ENCODE assay signal across 8 cellular contexts in the genomic region with DNA sequence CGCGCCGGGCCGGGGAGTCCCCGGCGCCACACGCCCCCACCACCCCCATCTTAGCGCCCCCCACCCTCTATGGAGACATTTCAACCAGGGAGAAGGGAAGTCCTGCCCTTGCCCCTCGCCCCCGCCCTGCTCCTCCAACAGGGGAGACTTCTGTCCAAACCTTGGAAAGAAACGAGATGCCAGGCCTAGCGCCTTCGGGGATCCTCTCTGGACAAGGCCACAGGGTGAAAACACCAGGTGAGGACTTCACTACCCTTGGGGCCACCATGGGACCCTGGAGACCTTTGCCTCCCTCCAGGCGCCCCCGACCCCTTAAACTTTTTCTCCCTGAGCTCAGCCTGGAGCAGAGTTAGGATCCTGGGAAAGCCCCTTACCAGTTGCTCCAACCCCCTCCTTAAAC. TPM values are rescaled to one million over a fixed set of nuclear protein-coding genes. Genes with fewer than 3 reads are reported as not detected.
DNase-seq lines count a peak whose midpoint lies in the region; ATAC-seq and TF ChIP-seq lines count a peak whose summit lies in the region.

No MANE protein-coding gene starts in this region.

- TF ChIP-seq CTCF in SK-N-SH (IDR thresholded peaks at IDR 0.05) (no peak), WI38 (IDR thresholded peaks at IDR 0.05; ENCODE audit: low read depth, low read length) (no peak), tibial artery (IDR thresholded peaks at IDR 0.05) (no peak)

- DNase-seq in SK-N-SH (no peak), tibial artery (no peak), epidermal melanocyte (ENCODE audit: insufficient read length, low spot score) (no peak), RPMI8226 (no peak), NCI-H2196 treated with DMSO at 0.1 percent for 48 hours (lab: John Stamatoyannopoulos, UW; ENCODE audit: unreplicated experiment) (no peak)

- H3K27ac ChIP-seq in SK-N-SH (ENCODE audit: low read depth in 2 of 2, low read length in 1 of 2) (no peak overlapping the region), mesodermal cell (ENCODE audit: low read depth, low read length, severe bottlenecking) (no peak overlapping the region), tibial artery (peak overlapping the region; percentile 70)

- H3K9me3 ChIP-seq in SK-N-SH, result no peaks in the 10 kb centered on the region
- no peaks in the 10 kb centered on the region for H3K9me3 ChIP-seq in mesodermal cell (ENCODE audit: control insufficient read depth, low read length)
- H3K9me3 ChIP-seq in tibial artery, result no peaks in the 10 kb centered on the region

- H3K4me3 ChIP-seq in SK-N-SH (ENCODE audit: low read depth in 2 of 2, low read length in 1 of 2) (peak overlapping the region in 1 of 2 experiments; percentile 47; a peak in 1 of 4 replicates), WI38 (ENCODE audit: low read depth, low read length) (peak overlapping the region; percentile 12), mesodermal cell (ENCODE audit: extremely low read depth, insufficient read depth, low read length, poor library complexity, severe bottlenecking) (peak overlapping the region; percentile 44), tibial artery (peak overlapping the region; percentile 50 to 59)

- 100% methylated on average over 1 of the region's 15 CpGs for WGBS in SK-N-SH (ENCODE audit: low lambda C conversion rate)
- 32 to 37% methylated on average over 3 to 5 of the region's 15 CpGs for WGBS in mesodermal cell (ENCODE audit: insufficient coverage in 2 of 2), 2 experiments

- no peak overlapping the region for H2AFZ ChIP-seq in SK-N-SH (ENCODE audit: low read depth)

- POLR2A ChIA-PET in SK-N-SH (lab: Yijun Ruan, JAX), result no interaction called here

- CTCF ChIA-PET in SK-N-SH (lab: Yijun Ruan, JAX), result interaction anchor here (0.6 to 17.9 kb wide), 39 partner anchors 9 to 758 kb away, joined by 3 to 617 read pairs (median 4); a partner anchor contains a TSS

- intact Hi-C loops in tibial artery (cut with DNase I; ENCODE audit: low total_unique reads), result loop anchor here (2.0 kb wide), 1 partner anchor 22 kb away; no protein-coding TSS in a partner anchor

- H3K9me2 ChIP-seq in SK-N-SH, result no peaks in the 10 kb centered on the region

- H3K79me2 ChIP-seq in SK-N-SH (ENCODE audit: insufficient read depth), result no peaks in the 10 kb centered on the region

- no peak overlapping the region for H3K9ac ChIP-seq in SK-N-SH

- no peaks in the 10 kb centered on the region for H4K20me1 ChIP-seq in SK-N-SH (ENCODE audit: insufficient read depth)

- TF ChIP-seq EP300 in SK-N-SH (IDR thresholded peaks at IDR 0.05; ENCODE audit: borderline replicate concordance in 1 of 2, low read depth in 1 of 2, low read length in 1 of 2), result no peak

- H3K36me3 ChIP-seq in SK-N-SH (replicated peaks in 1 of 2; ENCODE audit: control insufficient read depth in 1 of 2, insufficient read depth in 2 of 2, low read length in 1 of 2) (no peaks in the 10 kb centered on the region), mesodermal cell (ENCODE audit: control insufficient read depth, insufficient read depth, low read length) (no peaks in the 10 kb centered on the region), tibial artery (no peaks in the 10 kb centered on the region)

- H3F3A ChIP-seq in SK-N-SH (replicated peaks; ENCODE audit: insufficient read depth), result no peaks in the 10 kb centered on the region

- no peak for TF ChIP-seq RAD21 in SK-N-SH (IDR thresholded peaks at IDR 0.05; ENCODE audit: low read length)

- peak overlapping the region; percentile 94; the same call in 1 of the 2 replicates for H3K4me2 ChIP-seq in SK-N-SH

- H3K4me1 ChIP-seq in SK-N-SH (ENCODE audit: control insufficient read depth in 1 of 2, insufficient read depth in 2 of 2, low read depth in 1 of 2, low read length in 1 of 2) (peaks cover 0 to 3% of the 10 kb centered on the region in 2 experiments; a peak in 1 of 4 replicates), mesodermal cell (ENCODE audit: control insufficient read depth, insufficient read depth, low read length, poor library complexity, severe bottlenecking) (peaks cover 13% of the 10 kb centered on the region), tibial artery (peaks cover 5 to 54% (median 23%) of the 10 kb centered on the region in 4 donors)

- no peak for ATAC-seq in SK-N-SH treated with all-trans-retinoic acid at 6 μM for 48 hours

- peaks cover 44% of the 10 kb centered on the region; the same call in 1 of the 2 replicates for H3K27me3 ChIP-seq in SK-N-SH (ENCODE audit: insufficient read depth)
- H3K27me3 ChIP-seq in tibial artery, result peaks cover 0 to 8% of the 10 kb centered on the region in 2 donors

TF ChIP-seq in SK-N-SH, 30 proteins besides CTCF, POLR2A, EP300 and RAD21 (continues in another document):
- TF ChIP-seq, protein P1, sequence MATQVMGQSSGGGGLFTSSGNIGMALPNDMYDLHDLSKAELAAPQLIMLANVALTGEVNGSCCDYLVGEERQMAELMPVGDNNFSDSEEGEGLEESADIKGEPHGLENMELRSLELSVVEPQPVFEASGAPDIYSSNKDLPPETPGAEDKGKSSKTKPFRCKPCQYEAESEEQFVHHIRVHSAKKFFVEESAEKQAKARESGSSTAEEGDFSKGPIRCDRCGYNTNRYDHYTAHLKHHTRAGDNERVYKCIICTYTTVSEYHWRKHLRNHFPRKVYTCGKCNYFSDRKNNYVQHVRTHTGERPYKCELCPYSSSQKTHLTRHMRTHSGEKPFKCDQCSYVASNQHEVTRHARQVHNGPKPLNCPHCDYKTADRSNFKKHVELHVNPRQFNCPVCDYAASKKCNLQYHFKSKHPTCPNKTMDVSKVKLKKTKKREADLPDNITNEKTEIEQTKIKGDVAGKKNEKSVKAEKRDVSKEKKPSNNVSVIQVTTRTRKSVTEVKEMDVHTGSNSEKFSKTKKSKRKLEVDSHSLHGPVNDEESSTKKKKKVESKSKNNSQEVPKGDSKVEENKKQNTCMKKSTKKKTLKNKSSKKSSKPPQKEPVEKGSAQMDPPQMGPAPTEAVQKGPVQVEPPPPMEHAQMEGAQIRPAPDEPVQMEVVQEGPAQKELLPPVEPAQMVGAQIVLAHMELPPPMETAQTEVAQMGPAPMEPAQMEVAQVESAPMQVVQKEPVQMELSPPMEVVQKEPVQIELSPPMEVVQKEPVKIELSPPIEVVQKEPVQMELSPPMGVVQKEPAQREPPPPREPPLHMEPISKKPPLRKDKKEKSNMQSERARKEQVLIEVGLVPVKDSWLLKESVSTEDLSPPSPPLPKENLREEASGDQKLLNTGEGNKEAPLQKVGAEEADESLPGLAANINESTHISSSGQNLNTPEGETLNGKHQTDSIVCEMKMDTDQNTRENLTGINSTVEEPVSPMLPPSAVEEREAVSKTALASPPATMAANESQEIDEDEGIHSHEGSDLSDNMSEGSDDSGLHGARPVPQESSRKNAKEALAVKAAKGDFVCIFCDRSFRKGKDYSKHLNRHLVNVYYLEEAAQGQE (IDR thresholded peaks at IDR 0.05; ENCODE audit: low read depth, low read length), result no peak
- no peak for TF ChIP-seq EZH2phosphoT487 (IDR thresholded peaks at IDR 0.05; ENCODE audit: borderline replicate concordance, low read depth)

TF ChIP-seq in SK-N-SH treated with all-trans-retinoic acid at 6 μM for 48 hours, 23 proteins besides CTCF, POLR2A, EP300 and RAD21:
- TF ChIP-seq ISL1 (CRISPR knock-in tag; IDR thresholded peaks at IDR 0.05) (no peak), ZNF565 (CRISPR knock-in tag; conservative IDR thresholded peaks at IDR 0.05; ENCODE audit: low read depth) (no peak), TCF4 (CRISPR knock-in tag; IDR thresholded peaks at IDR 0.05; ENCODE audit: borderline replicate concordance) (no peak), SNAI2 (CRISPR knock-in tag; IDR thresholded peaks at IDR 0.05) (no peak)
- TF ChIP-seq, protein P2, sequence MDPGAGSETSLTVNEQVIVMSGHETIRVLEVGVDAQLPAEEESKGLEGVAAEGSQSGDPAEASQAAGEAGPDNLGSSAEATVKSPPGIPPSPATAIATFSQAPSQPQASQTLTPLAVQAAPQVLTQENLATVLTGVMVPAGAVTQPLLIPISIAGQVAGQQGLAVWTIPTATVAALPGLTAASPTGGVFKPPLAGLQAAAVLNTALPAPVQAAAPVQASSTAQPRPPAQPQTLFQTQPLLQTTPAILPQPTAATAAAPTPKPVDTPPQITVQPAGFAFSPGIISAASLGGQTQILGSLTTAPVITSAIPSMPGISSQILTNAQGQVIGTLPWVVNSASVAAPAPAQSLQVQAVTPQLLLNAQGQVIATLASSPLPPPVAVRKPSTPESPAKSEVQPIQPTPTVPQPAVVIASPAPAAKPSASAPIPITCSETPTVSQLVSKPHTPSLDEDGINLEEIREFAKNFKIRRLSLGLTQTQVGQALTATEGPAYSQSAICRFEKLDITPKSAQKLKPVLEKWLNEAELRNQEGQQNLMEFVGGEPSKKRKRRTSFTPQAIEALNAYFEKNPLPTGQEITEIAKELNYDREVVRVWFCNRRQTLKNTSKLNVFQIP (CRISPR knock-in tag; IDR thresholded peaks at IDR 0.05; ENCODE audit: borderline replicate concordance, low read depth), result no peak

RNA-seq across cellular contexts. Expression of a gene that starts 11.6 kb away (rescaled TPM):
- 0.03 and 0.08 TPM in 2 replicates for polyA plus RNA-seq in SK-N-SH (2012; rRNA removed)
- polyA plus RNA-seq in SK-N-SH (2012; cell fraction: cytosol; rRNA removed), result 0.01 TPM in 1 of 2 replicates, not detected in the other
- 0.12 and 0.21 TPM in 2 replicates for polyA plus RNA-seq in SK-N-SH (2012; cell fraction: nucleus; rRNA removed)
- 0.18 TPM for polyA plus RNA-seq in mesodermal cell (2013, experiment 1 of 2)
- 0.86 TPM for polyA plus RNA-seq in mesodermal cell (2013, experiment 2 of 2)

RNA-seq across cellular contexts. Expression of a gene that starts 29.4 kb away (rescaled TPM):
- 33.9 and 45.6 TPM in 2 replicates for polyA plus RNA-seq in SK-N-SH (2012; rRNA removed)
- 39.4 and 43.3 TPM in 2 replicates for polyA plus RNA-seq in SK-N-SH (2012; cell fraction: cytosol; rRNA removed)
- 22.2 and 33.5 TPM in 2 replicates for polyA plus RNA-seq in SK-N-SH (2012; cell fraction: nucleus; rRNA removed)
- 62.9 TPM for polyA plus RNA-seq in mesodermal cell (2013, experiment 1 of 2)
- 55.4 TPM for polyA plus RNA-seq in mesodermal cell (2013, experiment 2 of 2)

RNA-seq across cellular contexts. Expression of a gene that starts 37.7 kb away (rescaled TPM):
- polyA plus RNA-seq in SK-N-SH (2012; rRNA removed), result 3.2 and 3.7 TPM in 2 replicates
- 1.4 and 2.4 TPM in 2 replicates for polyA plus RNA-seq in SK-N-SH (2012; cell fraction: cytosol; rRNA removed)
- 13.0 and 14.4 TPM in 2 replicates for polyA plus RNA-seq in SK-N-SH (2012; cell fraction: nucleus; rRNA removed)
- polyA plus RNA-seq in mesodermal cell (2013, experiment 1 of 2), result 19.0 TPM
- polyA plus RNA-seq in mesodermal cell (2013, experiment 2 of 2), result 16.5 TPM

RNA-seq across cellular contexts. Expression of a gene that starts 57.5 kb away (rescaled TPM):
- 6.5 and 7.0 TPM in 2 replicates for polyA plus RNA-seq in SK-N-SH (2012; rRNA removed)
- 3.2 and 4.5 TPM in 2 replicates for polyA plus RNA-seq in SK-N-SH (2012; cell fraction: cytosol; rRNA removed)
- polyA plus RNA-seq in SK-N-SH (2012; cell fraction: nucleus; rRNA removed), result 11.2 and 12.4 TPM in 2 replicates
- 3.6 TPM for polyA plus RNA-seq in mesodermal cell (2013, experiment 1 of 2)
- polyA plus RNA-seq in mesodermal cell (2013, experiment 2 of 2), result 4.0 TPM

Comparison
In these comparisons a context has a peak if more than half of its experiments do, and no peak if none do; other contexts are left out.
1. H3K27ac ChIP-seq: peak in tibial artery (2 of 2); none in SK-N-SH (0 of 2) and mesodermal cell (single experiment).